ENCODE assay signal across 8 cellular contexts in the genomic region with DNA sequence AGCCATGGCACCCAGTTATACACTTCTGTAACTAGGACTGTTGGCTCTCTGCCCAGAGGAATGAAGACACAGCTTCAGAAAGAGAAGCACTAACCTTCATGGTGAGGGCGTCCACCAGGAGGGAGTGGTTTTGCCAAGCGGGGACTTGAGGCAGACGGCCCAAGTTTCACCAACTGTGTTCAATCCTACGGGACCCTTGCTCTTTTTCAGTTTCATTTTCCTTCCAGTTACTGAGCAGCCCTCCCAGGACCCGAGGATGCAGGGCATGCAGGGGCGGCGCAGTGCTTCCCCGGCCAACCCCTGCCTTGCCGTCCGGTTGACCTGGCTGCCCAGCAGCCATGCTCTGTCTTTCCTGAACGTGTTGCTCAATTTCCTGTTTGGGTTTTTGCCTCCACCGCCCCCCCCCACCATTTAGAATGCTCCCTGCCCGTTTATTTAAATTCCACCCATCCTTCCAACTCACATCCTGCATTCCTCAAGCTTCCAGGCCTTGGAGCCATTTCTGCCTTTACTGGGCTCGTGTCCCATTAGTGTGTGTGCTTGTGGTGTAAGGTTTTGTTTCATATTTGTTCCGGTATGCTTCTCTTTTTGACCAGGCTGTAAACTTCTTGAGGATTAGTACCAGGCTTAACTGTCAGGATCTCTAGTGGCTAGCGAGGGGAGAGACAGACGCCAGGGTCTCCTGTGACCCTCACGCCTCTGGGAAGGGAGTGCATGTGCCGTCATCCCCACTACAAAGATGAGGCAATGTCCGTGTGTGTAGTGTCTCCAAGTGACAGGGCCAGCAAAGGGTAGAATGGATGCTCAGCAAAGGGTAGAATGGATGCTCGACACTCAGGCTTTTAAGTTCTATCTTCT. TPM values are rescaled to one million over a fixed set of nuclear protein-coding genes. Genes with fewer than 3 reads are reported as not detected.
A peak's percentile ranks its signal among the peaks of the same experiment; 100 is the strongest.
DNase-seq lines count a peak whose midpoint lies in the region; ATAC-seq and TF ChIP-seq lines count a peak whose summit lies in the region.

No MANE protein-coding gene starts in this region.

- H3K9me3 ChIP-seq in PC-3 (ENCODE audit: low read length): no peaks in the 10 kb centered on the region
- no peaks in the 10 kb centered on the region for H3K9me3 ChIP-seq in esophagus muscularis mucosa
- H3K9me3 ChIP-seq in naive thymus-derived CD4-positive, alpha-beta T cell (ENCODE audit: control insufficient read depth in 2 of 3, low read length in 3 of 3): no peaks in the 10 kb centered on the region

- no peaks in the 10 kb centered on the region for H3K79me2 ChIP-seq in PC-3 (ENCODE audit: low read length)

- CTCF ChIA-PET in PC-3 (lab: Charles Lee): interaction anchor here (0.6 kb wide), 1 partner anchor 59 kb away, joined by 16 read pairs; no protein-coding TSS in a partner anchor
- CTCF ChIA-PET in naive thymus-derived CD4-positive, alpha-beta T cell (lab: Charles Lee): no interaction called here

- no peaks in the 10 kb centered on the region for H4K20me1 ChIP-seq in PC-3 (ENCODE audit: low read length)

- H3K9ac ChIP-seq in PC-3 (ENCODE audit: low read length): peak overlapping the region; percentile 82

- DNase-seq in AG08396 (ENCODE audit: low spot score): peak; percentile 84
- peak; percentile 76 for DNase-seq in PC-3
- no peak for DNase-seq in esophagus muscularis mucosa (ENCODE audit: extremely low spot score)
- DNase-seq in naive thymus-derived CD4-positive, alpha-beta T cell: no peak
- no peak for DNase-seq in NCI-H446 (lab: John Stamatoyannopoulos, UW)
- DNase-seq in putamen (ENCODE audit: low spot score): no peak

- peaks cover 0 to 19% (median 8%) of the 10 kb centered on the region in 7 donors for H3K4me1 Mint-ChIP-seq in naive thymus-derived CD4-positive, alpha-beta T cell

- peak; percentile 49 for ATAC-seq in PC-3
- peak; percentile 54 for ATAC-seq in naive thymus-derived CD4-positive, alpha-beta T cell
- ATAC-seq in GM18517 (IDR thresholded peaks at IDR 0.05; ENCODE audit: unreplicated experiment): no peak
- no peak for ATAC-seq in HG02759 (IDR thresholded peaks at IDR 0.05; ENCODE audit: unreplicated experiment)

- H3K4me1 ChIP-seq in PC-3 (ENCODE audit: insufficient read depth, low read length) (peaks cover 36% of the 10 kb centered on the region), esophagus muscularis mucosa (peaks cover 46 to 78% (median 72%) of the 10 kb centered on the region in 4 donors)
- no peaks in the 10 kb centered on the region for H3K4me1 ChIP-seq in naive thymus-derived CD4-positive, alpha-beta T cell (ENCODE audit: control insufficient read depth in 2 of 2, insufficient read depth in 2 of 2, low read length in 2 of 2)

- no peaks in the 10 kb centered on the region for H3K27me3 Mint-ChIP-seq in naive thymus-derived CD4-positive, alpha-beta T cell

- peak overlapping the region in 4 of 9 donors; percentile 53 to 72 (median 68) for H3K27ac Mint-ChIP-seq in naive thymus-derived CD4-positive, alpha-beta T cell

- H3K27ac ChIP-seq in PC-3 (ENCODE audit: low read length) (peak overlapping the region; percentile 100), esophagus muscularis mucosa (replicated peaks in 1 of 4) (peak overlapping the region; percentile 76 to 84 (median 82))
- H3K27ac ChIP-seq in naive thymus-derived CD4-positive, alpha-beta T cell (ENCODE audit: low read depth, low read length): no peak overlapping the region

- POLR2A ChIA-PET in PC-3 (lab: Charles Lee; ENCODE audit: unreplicated experiment): no interaction called here
- POLR2A ChIA-PET in naive thymus-derived CD4-positive, alpha-beta T cell (lab: Charles Lee): no interaction called here

- H3K4me3 ChIP-seq in PC-3 (ENCODE audit: low read length) (no peak overlapping the region), esophagus muscularis mucosa (peak overlapping the region; percentile 27 to 48 (median 44))
- no peak overlapping the region for H3K4me3 ChIP-seq in naive thymus-derived CD4-positive, alpha-beta T cell (ENCODE audit: low read length)

- no peaks in the 10 kb centered on the region for H3K27me3 ChIP-seq in PC-3 (ENCODE audit: low read length)
- H3K27me3 ChIP-seq in esophagus muscularis mucosa: peaks cover 0 to 10% (median 0%) of the 10 kb centered on the region in 4 donors
- no peaks in the 10 kb centered on the region for H3K27me3 ChIP-seq in naive thymus-derived CD4-positive, alpha-beta T cell (ENCODE audit: control insufficient read depth in 2 of 2, insufficient read depth in 2 of 2, low read length in 2 of 2)

- no peak for TF ChIP-seq POLR2A in esophagus muscularis mucosa (IDR thresholded peaks at IDR 0.05; ENCODE audit: low read depth)

- no peaks in the 10 kb centered on the region for H3K36me3 ChIP-seq in PC-3 (ENCODE audit: low read depth, low read length)
- no peaks in the 10 kb centered on the region for H3K36me3 ChIP-seq in esophagus muscularis mucosa
- no peaks in the 10 kb centered on the region for H3K36me3 ChIP-seq in naive thymus-derived CD4-positive, alpha-beta T cell (ENCODE audit: control insufficient read depth in 2 of 3, insufficient read depth in 3 of 3, low read length in 3 of 3)

- intact Hi-C loops in PC-3 (cut with micrococcal nuclease): loop anchor here (5.0 kb wide), 1 partner anchor 142 kb away; a partner anchor contains a TSS
- intact Hi-C loops in esophagus muscularis mucosa (cut with DNase I): loop anchor here (5.0 kb wide), 1 partner anchor 142 kb away; a partner anchor contains a TSS
- intact Hi-C loops in naive thymus-derived CD4-positive, alpha-beta T cell (cut with micrococcal nuclease): no loop called here

- TF ChIP-seq CTCF in PC-3 (conservative IDR thresholded peaks at IDR 0.05; ENCODE audit: low read depth, low read length) (no peak), esophagus muscularis mucosa (IDR thresholded peaks at IDR 0.05) (no peak)

- no TSS peak for BruUV-seq in PC-3 (replicated peaks; lab: Mats Ljungman, UMichigan)

- TF ChIP-seq EP300 in esophagus muscularis mucosa (IDR thresholded peaks at IDR 0.05): peak; percentile 68

- H2AFZ ChIP-seq in PC-3 (ENCODE audit: low read length): peak overlapping the region; percentile 61

- H3F3A ChIP-seq in PC-3 (ENCODE audit: low read length, unreplicated experiment): no peaks in the 10 kb centered on the region

- H3K9me3 Mint-ChIP-seq in naive thymus-derived CD4-positive, alpha-beta T cell: peaks cover 0 to 3% (median 0%) of the 10 kb centered on the region in 11 donors

- no peaks in the 10 kb centered on the region for H3K36me3 Mint-ChIP-seq in naive thymus-derived CD4-positive, alpha-beta T cell

- peak overlapping the region; percentile 71 for H3K4me2 ChIP-seq in PC-3 (ENCODE audit: low read length)

- H3K4me3 Mint-ChIP-seq in naive thymus-derived CD4-positive, alpha-beta T cell: peak overlapping the region in 9 of 10 donors; percentile 31 to 82 (median 66)

- H3K9me2 ChIP-seq in PC-3 (replicated peaks; ENCODE audit: low read length): no peaks in the 10 kb centered on the region

- WGBS in esophagus muscularis mucosa: 40% methylated on average over 21 of the region's 21 CpGs

RNA-seq across cellular contexts. Expression of a gene that starts 31.6 kb away (rescaled TPM):
- 4.4 and 5.9 TPM in 2 replicates for total RNA-seq in PC-3 (2014; rRNA removed)
- 10 to 100 TPM; 19.5 to 30.1 (median 24.2) TPM for total RNA-seq in esophagus muscularis mucosa
- total RNA-seq in naive thymus-derived CD4-positive, alpha-beta T cell: 10 to 100 TPM in 1 of 5 experiments, 1 to 10 TPM in 4; 3.5 to 24.9 (median 5.6) TPM
- 1 to 10 TPM; 2.9 to 7.6 TPM for polyA plus RNA-seq in naive thymus-derived CD4-positive, alpha-beta T cell

RNA-seq across cellular contexts. Expression of a gene that starts 55.7 kb away (rescaled TPM):
- 22.0 and 33.2 TPM in 2 replicates for total RNA-seq in PC-3 (2014; rRNA removed)
- total RNA-seq in esophagus muscularis mucosa: 10 to 100 TPM; 90.3 to 93.0 (median 92.3) TPM
- 100 to 1,000 TPM in 2 of 5 experiments, 10 to 100 TPM in 3; 64.8 to 105 (median 78.6) TPM for total RNA-seq in naive thymus-derived CD4-positive, alpha-beta T cell
- 10 to 100 TPM; 59.9 to 96.4 TPM for polyA plus RNA-seq in naive thymus-derived CD4-positive, alpha-beta T cell

RNA-seq across cellular contexts. Expression of a gene that starts 56.1 kb away (rescaled TPM):
- total RNA-seq in PC-3 (2014; rRNA removed) (4.9 and 7.2 TPM in 2 replicates), esophagus muscularis mucosa (1 to 10 TPM; 5.1 to 9.0 (median 5.9) TPM)
- 1 to 10 TPM; 4.6 to 9.8 (median 7.2) TPM for total RNA-seq in naive thymus-derived CD4-positive, alpha-beta T cell
- 1 to 10 TPM; 6.2 to 7.0 TPM for polyA plus RNA-seq in naive thymus-derived CD4-positive, alpha-beta T cell

Comparison
In these comparisons a context has a peak if more than half of its experiments do, and no peak if none do; other contexts are left out.
1. DNase-seq: peak in AG08396 (single experiment) and PC-3 (single experiment); none in esophagus muscularis mucosa (single experiment), naive thymus-derived CD4-positive, alpha-beta T cell (0 of 9), NCI-H446 (0 of 2) and putamen (single experiment).
2. ATAC-seq: peak in PC-3 (single experiment) and naive thymus-derived CD4-positive, alpha-beta T cell (single experiment); none in GM18517 (single experiment) and HG02759 (single experiment).
3. H3K4me3 ChIP-seq: peak in esophagus muscularis mucosa (4 of 4); none in PC-3 (single experiment) and naive thymus-derived CD4-positive, alpha-beta T cell (single experiment).
4. intact Hi-C loops: an anchor here in PC-3 (5.0 kb wide) and esophagus muscularis mucosa (5.0 kb wide); none called in naive thymus-derived CD4-positive, alpha-beta T cell.